In the genomic region with DNA sequence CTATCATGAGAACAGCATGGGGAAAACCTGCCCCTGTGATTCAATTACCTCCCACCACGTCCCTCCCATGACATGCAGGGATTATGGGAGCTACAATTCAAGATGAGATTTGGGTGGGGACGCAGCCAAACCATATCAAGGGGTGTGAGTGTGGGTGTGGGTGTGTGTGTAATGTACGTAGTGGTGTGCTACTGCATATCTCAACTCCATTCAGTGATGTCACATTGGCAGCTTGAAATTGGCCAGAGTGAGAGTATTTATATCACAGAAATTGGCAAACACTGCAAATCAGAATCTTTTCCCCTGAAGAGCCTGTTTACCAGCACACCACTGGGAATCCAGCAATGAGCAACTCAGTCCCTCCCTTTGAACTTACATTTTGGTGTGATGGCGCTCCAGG, we compare ENCODE assay signal across 1 cellular context.
TF ChIP-seq lines count a peak whose summit lies in the region.

No MANE protein-coding gene starts in this region.

TF ChIP-seq in SK-N-SH, 30 proteins besides CTCF, POLR2A, EP300 and RAD21 (continued from another document):
- TF ChIP-seq, protein P1, sequence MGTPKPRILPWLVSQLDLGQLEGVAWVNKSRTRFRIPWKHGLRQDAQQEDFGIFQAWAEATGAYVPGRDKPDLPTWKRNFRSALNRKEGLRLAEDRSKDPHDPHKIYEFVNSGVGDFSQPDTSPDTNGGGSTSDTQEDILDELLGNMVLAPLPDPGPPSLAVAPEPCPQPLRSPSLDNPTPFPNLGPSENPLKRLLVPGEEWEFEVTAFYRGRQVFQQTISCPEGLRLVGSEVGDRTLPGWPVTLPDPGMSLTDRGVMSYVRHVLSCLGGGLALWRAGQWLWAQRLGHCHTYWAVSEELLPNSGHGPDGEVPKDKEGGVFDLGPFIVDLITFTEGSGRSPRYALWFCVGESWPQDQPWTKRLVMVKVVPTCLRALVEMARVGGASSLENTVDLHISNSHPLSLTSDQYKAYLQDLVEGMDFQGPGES (IDR thresholded peaks at IDR 0.05; ENCODE audit: low read depth, low read length), result no peak
- TF ChIP-seq MXI1 (IDR thresholded peaks at IDR 0.05; ENCODE audit: low read depth, low read length), result no peak
- TF ChIP-seq, protein P2, sequence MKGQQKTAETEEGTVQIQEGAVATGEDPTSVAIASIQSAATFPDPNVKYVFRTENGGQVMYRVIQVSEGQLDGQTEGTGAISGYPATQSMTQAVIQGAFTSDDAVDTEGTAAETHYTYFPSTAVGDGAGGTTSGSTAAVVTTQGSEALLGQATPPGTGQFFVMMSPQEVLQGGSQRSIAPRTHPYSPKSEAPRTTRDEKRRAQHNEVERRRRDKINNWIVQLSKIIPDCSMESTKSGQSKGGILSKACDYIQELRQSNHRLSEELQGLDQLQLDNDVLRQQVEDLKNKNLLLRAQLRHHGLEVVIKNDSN (IDR thresholded peaks at IDR 0.05; ENCODE audit: borderline replicate concordance, low read depth), result no peak
- TF ChIP-seq FOSL2 (IDR thresholded peaks at IDR 0.05; ENCODE audit: borderline replicate concordance, low read depth), result no peak
- no peak for TF ChIP-seq FOXM1 (IDR thresholded peaks at IDR 0.05; ENCODE audit: low read depth)
- no peak for TF ChIP-seq TEAD4 (IDR thresholded peaks at IDR 0.05; ENCODE audit: borderline replicate concordance, insufficient read depth)
- no peak for TF ChIP-seq POLR2AphosphoS5 (IDR thresholded peaks at IDR 0.05; ENCODE audit: low read depth, low read length)
- no peak for TF ChIP-seq YY1 (IDR thresholded peaks at IDR 0.05; ENCODE audit: low read depth)
